Comparison of ENCODE assay signal across 15 cellular contexts in genomic region chr4:27006646-27007045, GRCh38.
A peak's percentile ranks its signal among the peaks of the same experiment; 100 is the strongest.
DNase-seq lines count a peak whose midpoint lies in the region; ATAC-seq and TF ChIP-seq lines count a peak whose summit lies in the region.
"Had no signal": no experiment of that assay in that cellular context is flagged by ENCODE, and none has a peak within 500 bp of the region (broad histone marks: within the 10 kb centered on the region; RNA-seq: fewer than 3 reads in every experiment).

No MANE protein-coding gene starts in this region.

- DNase-seq in activated CD8-positive, alpha-beta T cell treated with anti-CD3 and anti-CD28 coated beads for 36 hours = no peak
- no peak for DNase-seq in activated CD8-positive, alpha-beta T cell treated with anti-CD3 and anti-CD28 coated beads, Interleukin-2, amount 10 ng/mL, durations not matched to agents 7 days and 5 days
- DNase-seq in Karpas-422 (no peak), iris pigment epithelial cell (ENCODE audit: low read depth) (peak; percentile 7), NCI-H187 (lab: John Stamatoyannopoulos, UW) (no peak)
- no peak for DNase-seq in stimulated activated effector memory CD8-positive, alpha-beta T cell treated with anti-CD3 and anti-CD28 coated beads, Interleukin-12 subunit alpha, Interleukin-12 subunit beta, amount 100 ng/mL, for 72 hours (ENCODE audit: low spot score in 2 of 2)
- DNase-seq: activated CD4-positive, alpha-beta T cell treated with anti-CD3 and anti-CD28 coated beads for 4 hours; cerebellar nuclear complex; effector memory CD8-positive, alpha-beta T cell; hypothalamus; SJCRH30; T1000; upper lobe of left lung had no signal

- peak overlapping the region; percentile 74 for H3K27ac Mint-ChIP-seq in activated CD8-positive, alpha-beta T cell treated with anti-CD3 and anti-CD28 coated beads for 36 hours
- H3K27ac Mint-ChIP-seq in activated CD8-positive, alpha-beta T cell treated with anti-CD3 and anti-CD28 coated beads, Interleukin-2, amount 10 ng/mL, durations not matched to agents 7 days and 5 days = no peak overlapping the region
- peak overlapping the region; percentile 29 for H3K27ac Mint-ChIP-seq in stimulated activated effector memory CD8-positive, alpha-beta T cell treated with anti-CD3 and anti-CD28 coated beads, Interleukin-12 subunit alpha, Interleukin-12 subunit beta, amount 100 ng/mL, for 72 hours

- H3K9me3 Mint-ChIP-seq in activated CD8-positive, alpha-beta T cell treated with anti-CD3 and anti-CD28 coated beads for 36 hours = no peaks in the 10 kb centered on the region
- no peaks in the 10 kb centered on the region for H3K9me3 Mint-ChIP-seq in activated CD8-positive, alpha-beta T cell treated with anti-CD3 and anti-CD28 coated beads, Interleukin-2, amount 10 ng/mL, durations not matched to agents 7 days and 5 days (ENCODE audit: insufficient read depth)
- no peaks in the 10 kb centered on the region for H3K9me3 Mint-ChIP-seq in stimulated activated effector memory CD8-positive, alpha-beta T cell treated with anti-CD3 and anti-CD28 coated beads, Interleukin-12 subunit alpha, Interleukin-12 subunit beta, amount 100 ng/mL, for 72 hours
- H3K9me3 Mint-ChIP-seq: effector memory CD8-positive, alpha-beta T cell had no signal

- peak overlapping the region; percentile 2 for H3K4me2 ChIP-seq in Karpas-422 (ENCODE audit: low read depth, low read length, poor library complexity, severe bottlenecking)

- no peak for ATAC-seq in activated CD8-positive, alpha-beta T cell treated with anti-CD3 and anti-CD28 coated beads for 36 hours
- ATAC-seq in activated CD8-positive, alpha-beta T cell treated with anti-CD3 and anti-CD28 coated beads, Interleukin-2, amount 10 ng/mL, durations not matched to agents 7 days and 5 days = no peak
- no peak for ATAC-seq in stimulated activated effector memory CD8-positive, alpha-beta T cell treated with anti-CD3 and anti-CD28 coated beads, Interleukin-12 subunit alpha, Interleukin-12 subunit beta, amount 100 ng/mL, for 72 hours
- ATAC-seq in GM21528 (IDR thresholded peaks at IDR 0.05; ENCODE audit: low FRiP score, unreplicated experiment) (no peak), HG03520 (IDR thresholded peaks at IDR 0.05; ENCODE audit: unreplicated experiment) (no peak)
- ATAC-seq: effector memory CD8-positive, alpha-beta T cell had no signal

- peaks cover 63% of the 10 kb centered on the region for H3K4me1 ChIP-seq in Karpas-422 (ENCODE audit: low read length)
- H3K4me1 ChIP-seq: SJCRH30 had no signal

- CTCF ChIA-PET in activated CD8-positive, alpha-beta T cell treated with anti-CD3 and anti-CD28 coated beads for 36 hours (lab: Charles Lee) = interaction anchor here (0.6 to 7.2 kb wide), 7 partner anchors 13 to 423 kb away, joined by 3 to 52 read pairs (median 4); partner anchors contain the start of genes STIM2 and TBC1D19
- CTCF ChIA-PET in activated CD8-positive, alpha-beta T cell treated with anti-CD3 and anti-CD28 coated beads, Interleukin-2, amount 10 ng/mL, durations not matched to agents 7 days and 5 days (lab: Charles Lee) = interaction anchor here (0.6 to 4.4 kb wide), 5 partner anchors 9 to 977 kb away, joined by 3 to 24 read pairs (median 3); no protein-coding TSS in a partner anchor

- no peaks in the 10 kb centered on the region for H3K27me3 ChIP-seq in Karpas-422 (ENCODE audit: low read length)
- H3K27me3 ChIP-seq: SJCRH30, upper lobe of left lung had no signal

- no peak overlapping the region for H3K4me3 Mint-ChIP-seq in activated CD8-positive, alpha-beta T cell treated with anti-CD3 and anti-CD28 coated beads for 36 hours
- no peak overlapping the region for H3K4me3 Mint-ChIP-seq in activated CD8-positive, alpha-beta T cell treated with anti-CD3 and anti-CD28 coated beads, Interleukin-2, amount 10 ng/mL, durations not matched to agents 7 days and 5 days
- no peak overlapping the region for H3K4me3 Mint-ChIP-seq in stimulated activated effector memory CD8-positive, alpha-beta T cell treated with anti-CD3 and anti-CD28 coated beads, Interleukin-12 subunit alpha, Interleukin-12 subunit beta, amount 100 ng/mL, for 72 hours
- H3K4me3 Mint-ChIP-seq: effector memory CD8-positive, alpha-beta T cell had no signal

- H3K79me2 ChIP-seq in Karpas-422 (ENCODE audit: low read length) = peaks cover 58% of the 10 kb centered on the region

- H3K4me1 Mint-ChIP-seq in activated CD8-positive, alpha-beta T cell treated with anti-CD3 and anti-CD28 coated beads for 36 hours (ENCODE audit: low read depth) = peaks cover 55% of the 10 kb centered on the region
- H3K4me1 Mint-ChIP-seq in activated CD8-positive, alpha-beta T cell treated with anti-CD3 and anti-CD28 coated beads, Interleukin-2, amount 10 ng/mL, durations not matched to agents 7 days and 5 days (ENCODE audit: low read depth) = peaks cover 24% of the 10 kb centered on the region
- peaks cover 29% of the 10 kb centered on the region for H3K4me1 Mint-ChIP-seq in stimulated activated effector memory CD8-positive, alpha-beta T cell treated with anti-CD3 and anti-CD28 coated beads, Interleukin-12 subunit alpha, Interleukin-12 subunit beta, amount 100 ng/mL, for 72 hours

- no peaks in the 10 kb centered on the region for H3K27me3 Mint-ChIP-seq in activated CD8-positive, alpha-beta T cell treated with anti-CD3 and anti-CD28 coated beads for 36 hours
- H3K27me3 Mint-ChIP-seq in activated CD8-positive, alpha-beta T cell treated with anti-CD3 and anti-CD28 coated beads, Interleukin-2, amount 10 ng/mL, durations not matched to agents 7 days and 5 days (ENCODE audit: low read depth) = no peaks in the 10 kb centered on the region
- H3K27me3 Mint-ChIP-seq: effector memory CD8-positive, alpha-beta T cell had no signal

- intact Hi-C loops in activated CD8-positive, alpha-beta T cell treated with anti-CD3 and anti-CD28 coated beads for 36 hours (cut with micrococcal nuclease) = loop anchor here (10.0 kb wide), 2 partner anchors 422 to 682 kb away; partner anchors contain the start of genes RBPJ and TBC1D19

- H4K20me1 ChIP-seq in Karpas-422 (ENCODE audit: insufficient read depth, low read depth, low read length) = no peaks in the 10 kb centered on the region

- no peak overlapping the region for H2AFZ ChIP-seq in Karpas-422 (ENCODE audit: low read length)

- peaks cover 20% of the 10 kb centered on the region for H3K36me3 Mint-ChIP-seq in activated CD8-positive, alpha-beta T cell treated with anti-CD3 and anti-CD28 coated beads for 36 hours (ENCODE audit: low read depth)
- peaks cover 36% of the 10 kb centered on the region for H3K36me3 Mint-ChIP-seq in activated CD8-positive, alpha-beta T cell treated with anti-CD3 and anti-CD28 coated beads, Interleukin-2, amount 10 ng/mL, durations not matched to agents 7 days and 5 days (ENCODE audit: low read depth)
- peaks cover 59% of the 10 kb centered on the region for H3K36me3 Mint-ChIP-seq in stimulated activated effector memory CD8-positive, alpha-beta T cell treated with anti-CD3 and anti-CD28 coated beads, Interleukin-12 subunit alpha, Interleukin-12 subunit beta, amount 100 ng/mL, for 72 hours

- POLR2A ChIA-PET in activated CD8-positive, alpha-beta T cell treated with anti-CD3 and anti-CD28 coated beads for 36 hours (lab: Charles Lee) = interaction anchor here (0.9 kb wide), 1 partner anchor 145 kb away, joined by 4 read pairs; no protein-coding TSS in a partner anchor
- POLR2A ChIA-PET in activated CD8-positive, alpha-beta T cell treated with anti-CD3 and anti-CD28 coated beads, Interleukin-2, amount 10 ng/mL, durations not matched to agents 7 days and 5 days (lab: Charles Lee) = interaction anchor here (1.1 kb wide), 1 partner anchor 145 kb away, joined by 3 read pairs; no protein-coding TSS in a partner anchor

- H3K27ac ChIP-seq in Karpas-422 (ENCODE audit: low read length) = peak overlapping the region; percentile 58
- H3K27ac ChIP-seq: SJCRH30 had no signal

- H3K9ac ChIP-seq in Karpas-422 (ENCODE audit: low read length) = no peak overlapping the region

- H3K9me3 ChIP-seq in Karpas-422 (ENCODE audit: low read length) = no peaks in the 10 kb centered on the region
- H3K9me3 ChIP-seq: SJCRH30, upper lobe of left lung had no signal

- H3K4me3 ChIP-seq in Karpas-422 (ENCODE audit: low read length) = no peak overlapping the region
- H3K4me3 ChIP-seq: SJCRH30, upper lobe of left lung had no signal

- peaks cover 40% of the 10 kb centered on the region; the same call in 1 of the 2 replicates for H3K36me3 ChIP-seq in Karpas-422 (ENCODE audit: insufficient read depth, low read length)
- H3K36me3 ChIP-seq: upper lobe of left lung had no signal

- no peak for TF ChIP-seq CTCF in activated CD8-positive, alpha-beta T cell treated with anti-CD3 and anti-CD28 coated beads for 36 hours (IDR thresholded peaks at IDR 0.05)

- no peaks in the 10 kb centered on the region for H3K9me2 ChIP-seq in Karpas-422 (replicated peaks; ENCODE audit: insufficient read depth, low read length)
